1 cellular context compared by ENCODE assay signal in the genomic region with DNA sequence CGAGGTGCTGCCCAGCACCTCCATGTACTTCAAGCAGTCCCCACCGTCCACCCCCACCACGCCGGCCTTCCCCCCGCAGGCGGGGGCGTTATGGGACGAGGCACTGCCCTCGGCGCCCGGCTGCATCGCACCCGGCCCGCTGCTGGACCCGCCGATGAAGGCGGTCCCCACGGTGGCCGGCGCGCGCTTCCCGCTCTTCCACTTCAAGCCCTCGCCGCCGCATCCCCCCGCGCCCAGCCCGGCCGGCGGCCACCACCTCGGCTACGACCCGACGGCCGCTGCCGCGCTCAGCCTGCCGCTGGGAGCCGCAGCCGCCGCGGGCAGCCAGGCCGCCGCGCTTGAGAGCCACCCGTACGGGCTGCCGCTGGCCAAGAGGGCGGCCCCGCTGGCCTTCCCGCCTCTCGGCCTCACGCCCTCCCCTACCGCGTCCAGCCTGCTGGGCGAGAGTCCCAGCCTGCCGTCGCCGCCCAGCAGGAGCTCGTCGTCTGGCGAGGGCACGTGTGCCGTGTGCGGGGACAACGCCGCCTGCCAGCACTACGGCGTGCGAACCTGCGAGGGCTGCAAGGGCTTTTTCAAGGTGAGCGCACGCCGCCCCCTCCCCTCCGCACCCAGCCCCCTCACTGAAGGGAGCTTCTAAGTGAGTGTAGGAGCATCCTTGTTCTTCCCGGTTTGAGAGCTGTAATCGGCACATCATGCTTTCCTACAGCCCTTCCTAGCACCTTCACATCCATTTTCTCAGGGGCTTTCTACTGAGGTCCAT.
A peak's percentile ranks its signal among the peaks of the same experiment; 100 is the strongest.
TF ChIP-seq lines count a peak whose summit lies in the region.

No MANE protein-coding gene starts in this region.

TF ChIP-seq in H1, 55 proteins besides CTCF, POLR2A, EP300 and RAD21:
- TF ChIP-seq KDM4A (IDR thresholded peaks at IDR 0.05; ENCODE audit: low read depth, low read length, severe bottlenecking) (peak; percentile 99), RBBP5 (IDR thresholded peaks at IDR 0.05; ENCODE audit: borderline replicate concordance, low read depth, low read length) (peak; percentile 70; the same call in 1 of the 2 replicates), JUND (IDR thresholded peaks at IDR 0.05; ENCODE audit: low read length) (no peak), ASH2L (IDR thresholded peaks at IDR 0.05; ENCODE audit: low read length) (peak; percentile 62), CBX5 (IDR thresholded peaks at IDR 0.05; ENCODE audit: low read depth, low read length) (no peak), GTF2F1 (IDR thresholded peaks at IDR 0.05; ENCODE audit: borderline replicate concordance, low read depth, low read length) (no peak), TEAD4 (IDR thresholded peaks at IDR 0.05; ENCODE audit: low read depth, low read length) (peak; percentile 45; the same call in 1 of the 2 replicates), SUZ12 (IDR thresholded peaks at IDR 0.05; ENCODE audit: low read length) (peak; percentile 87), HDAC2 (IDR thresholded peaks at IDR 0.05; ENCODE audit: borderline replicate concordance in 1 of 2, low read depth in 2 of 2, low read length in 2 of 2) (0 out of 4 replicates have a peak, but pooled peaks of 1 of the 2 experiments have one; percentile 60), RNF2 (IDR thresholded peaks at IDR 0.05; ENCODE audit: borderline replicate concordance, low read depth, low read length, missing control alignments, poor library complexity, severe bottlenecking) (peak; percentile 73), TCF12 (IDR thresholded peaks at IDR 0.05; ENCODE audit: low read depth, low read length) (no peak), CTBP2 (IDR thresholded peaks at IDR 0.05; ENCODE audit: borderline replicate concordance, insufficient read depth, insufficient read length, low read length) (no peak), KDM5A (IDR thresholded peaks at IDR 0.05; ENCODE audit: low read length) (no peak), EGR1 (IDR thresholded peaks at IDR 0.05; ENCODE audit: borderline replicate concordance, low read depth, low read length) (no peak), EZH2 (IDR thresholded peaks at IDR 0.05; ENCODE audit: low read depth, low read length, severe bottlenecking) (peak; percentile 85), ZNF274 (IDR thresholded peaks at IDR 0.05; ENCODE audit: borderline replicate concordance, extremely low read depth, low read length) (no peak), GABPA (IDR thresholded peaks at IDR 0.05; ENCODE audit: borderline replicate concordance, insufficient read depth, low read length) (peak; percentile 40; the same call in 1 of the 2 replicates)
- TF ChIP-seq, protein P1, sequence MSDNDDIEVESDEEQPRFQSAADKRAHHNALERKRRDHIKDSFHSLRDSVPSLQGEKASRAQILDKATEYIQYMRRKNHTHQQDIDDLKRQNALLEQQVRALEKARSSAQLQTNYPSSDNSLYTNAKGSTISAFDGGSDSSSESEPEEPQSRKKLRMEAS (IDR thresholded peaks at IDR 0.05) = peak; percentile 100
- TF ChIP-seq, protein P2, sequence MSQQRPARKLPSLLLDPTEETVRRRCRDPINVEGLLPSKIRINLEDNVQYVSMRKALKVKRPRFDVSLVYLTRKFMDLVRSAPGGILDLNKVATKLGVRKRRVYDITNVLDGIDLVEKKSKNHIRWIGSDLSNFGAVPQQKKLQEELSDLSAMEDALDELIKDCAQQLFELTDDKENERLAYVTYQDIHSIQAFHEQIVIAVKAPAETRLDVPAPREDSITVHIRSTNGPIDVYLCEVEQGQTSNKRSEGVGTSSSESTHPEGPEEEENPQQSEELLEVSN (IDR thresholded peaks at IDR 0.05) = peak; percentile 99
